Comparison of ENCODE assay signal across 8 cellular contexts in genomic region chr16:74666010-74666421, GRCh38. TPM values are rescaled to one million over a fixed set of nuclear protein-coding genes. Genes with fewer than 3 reads are reported as not detected.
A peak's percentile ranks its signal among the peaks of the same experiment; 100 is the strongest.
DNase-seq lines count a peak whose midpoint lies in the region; ATAC-seq and TF ChIP-seq lines count a peak whose summit lies in the region.

No MANE protein-coding gene starts in this region.

- H3K4me3 Mint-ChIP-seq in mesothelial cell of epicardium = peak overlapping the region; percentile 94

- H3K9me3 ChIP-seq in right atrium auricular region (no peaks in the 10 kb centered on the region), mammary epithelial cell (replicated peaks; ENCODE audit: insufficient read depth, low read length) (no peaks in the 10 kb centered on the region), aorta (ENCODE audit: control insufficient read depth, low read length) (no peaks in the 10 kb centered on the region)

- no peak for TF ChIP-seq CTCF in right atrium auricular region (IDR thresholded peaks at IDR 0.05)
- no peak for TF ChIP-seq CTCF in mammary epithelial cell (conservative IDR thresholded peaks at IDR 0.05 in 1 of 2, IDR thresholded peaks at IDR 0.05 in 1 of 2; ENCODE audit: extremely low read depth in 1 of 2, insufficient read depth in 1 of 2, low read depth in 1 of 2, low read length in 2 of 2)
- no peak for TF ChIP-seq CTCF in mesothelial cell of epicardium (IDR thresholded peaks at IDR 0.05; ENCODE audit: unreplicated experiment)

- H3K27me3 Mint-ChIP-seq in mesothelial cell of epicardium (ENCODE audit: low read depth) = peaks cover 1% of the 10 kb centered on the region

- CTCF ChIA-PET in mammary epithelial cell (lab: Charles Lee; ENCODE audit: low non-redundant PET) = no interaction called here

- H3K27ac Mint-ChIP-seq in mesothelial cell of epicardium = no peak overlapping the region

- H3K36me3 Mint-ChIP-seq in mesothelial cell of epicardium = peaks cover 15% of the 10 kb centered on the region

- H3K27me3 ChIP-seq in right atrium auricular region (no peaks in the 10 kb centered on the region), mammary epithelial cell (ENCODE audit: insufficient read depth, low read length) (no peaks in the 10 kb centered on the region), aorta (ENCODE audit: control insufficient read depth in 1 of 2, insufficient read depth in 2 of 2, low read length in 1 of 2) (no peaks in the 10 kb centered on the region)

- in situ Hi-C loops in mammary epithelial cell (cut with MboI; ENCODE audit: low sequenced_read_pairs in 2 of 2) (no loop called here), KBM-7 (cut with MboI; ENCODE audit: low pct_unique_long_range_greater_than_20kb, low sequenced_read_pairs) (no loop called here)

- H3K9ac ChIP-seq in mammary epithelial cell (ENCODE audit: insufficient read depth, low read length) = peak overlapping the region; percentile 90

- peak overlapping the region; percentile 84 for H2AFZ ChIP-seq in mammary epithelial cell (ENCODE audit: low read depth, low read length)

- dilution Hi-C loops in mammary epithelial cell (cut with HindIII; ENCODE audit: low sequenced_read_pairs) = no loop called here

- H3K9me3 Mint-ChIP-seq in mesothelial cell of epicardium = peaks cover 12% of the 10 kb centered on the region

- no peak for ATAC-seq in aorta (ENCODE audit: low FRiP score)
- ATAC-seq in GM19035 (IDR thresholded peaks at IDR 0.05; ENCODE audit: unreplicated experiment) = no peak

- peaks cover 55% of the 10 kb centered on the region for H3K79me2 ChIP-seq in mammary epithelial cell (ENCODE audit: insufficient read depth, low read length)

- H4K20me1 ChIP-seq in mammary epithelial cell (ENCODE audit: insufficient read depth, low read length) = peaks cover 2% of the 10 kb centered on the region

- DNase-seq in right atrium auricular region (ENCODE audit: low spot score) = no peak
- DNase-seq in cardiac septum (ENCODE audit: low spot score) = no peak
- DNase-seq in mammary epithelial cell = no peak
- no peak for DNase-seq in mesothelial cell of epicardium (ENCODE audit: low spot score in 2 of 2, unreplicated experiment in 2 of 2)
- DNase-seq in aorta = no peak
- DNase-seq in KBM-7 = no peak
- DNase-seq in GDM1 (lab: John Stamatoyannopoulos, UW) = no peak

- intact Hi-C loops in cardiac septum (cut with DNase I) = no loop called here
- intact Hi-C loops in mammary epithelial cell (cut with micrococcal nuclease) = loop anchor here (2.0 kb wide), 1 partner anchor 31 kb away; no protein-coding TSS in a partner anchor
- intact Hi-C loops in aorta (cut with DNase I) = no loop called here

- peak overlapping the region; percentile 19 to 74 for H3K27ac ChIP-seq in right atrium auricular region
- H3K27ac ChIP-seq in mammary epithelial cell (ENCODE audit: insufficient read depth, low read depth, low read length) = peak overlapping the region; percentile 93
- no peak overlapping the region for H3K27ac ChIP-seq in aorta (ENCODE audit: low read depth in 1 of 2, low read length in 2 of 2)

- H3K36me3 ChIP-seq in right atrium auricular region (peaks cover 15% of the 10 kb centered on the region), mammary epithelial cell (ENCODE audit: insufficient read depth, low read length) (peaks cover 12% of the 10 kb centered on the region), aorta (ENCODE audit: control insufficient read depth in 1 of 2, insufficient read depth in 2 of 2, low read length in 1 of 2) (peaks cover 0 to 2% of the 10 kb centered on the region in 2 donors)

- H3K4me1 ChIP-seq in right atrium auricular region = peaks cover 0 to 12% of the 10 kb centered on the region in 2 donors
- peaks cover 12% of the 10 kb centered on the region for H3K4me1 ChIP-seq in mammary epithelial cell (ENCODE audit: insufficient read depth, low read length)
- H3K4me1 ChIP-seq in aorta (ENCODE audit: control insufficient read depth in 1 of 2, insufficient read depth in 2 of 2, low read length in 2 of 2) = no peaks in the 10 kb centered on the region

- H3K4me3 ChIP-seq in right atrium auricular region = peak overlapping the region; percentile 68 to 95
- peak overlapping the region; percentile 84 to 96 (median 95) for H3K4me3 ChIP-seq in mammary epithelial cell (replicated peaks in 1 of 3; ENCODE audit: insufficient read depth in 1 of 3, low read depth in 2 of 3, low read length in 3 of 3)
- peak overlapping the region; percentile 72 to 93 for H3K4me3 ChIP-seq in aorta (ENCODE audit: low read length in 2 of 2)

- peak overlapping the region; percentile 85 for H3K4me2 ChIP-seq in mammary epithelial cell (ENCODE audit: insufficient read depth, low read depth, low read length)

- 0% methylated on average over 3 of the region's 8 CpGs for WGBS in mammary epithelial cell (ENCODE audit: low coverage, missing lambda C conversion rate)
- WGBS in aorta, 2 donors = 5 to 12% methylated on average over 8 of the region's 8 CpGs

- H3K4me1 Mint-ChIP-seq in mesothelial cell of epicardium = peaks cover 15% of the 10 kb centered on the region

- BruUV-seq in mammary epithelial cell (replicated peaks; lab: Mats Ljungman, UMichigan) = no TSS peak

RNA-seq across cellular contexts. Expression of gene RFWD3, which starts 0.7 kb away (rescaled TPM):
- total RNA-seq in right atrium auricular region (1 to 10 TPM; 2.9 to 9.7 TPM), cardiac septum (5.8 TPM), mammary epithelial cell (10 to 100 TPM; 33.2 to 59.3 TPM), mesothelial cell of epicardium (32.7 to 36.8 TPM (median 35.3 TPM) in 3 replicates), aorta (10 to 100 TPM; 16.4 to 17.1 TPM)
- polyA plus RNA-seq in mammary epithelial cell (39.5 TPM), aorta (1 to 10 TPM; 2.8 to 3.3 TPM)
- polyA minus RNA-seq in mammary epithelial cell = 234 TPM

RNA-seq across cellular contexts. Expression of gene MLKL, which starts 34.6 kb away (rescaled TPM):
- 1 to 10 TPM; 4.3 to 6.2 TPM for total RNA-seq in right atrium auricular region
- 4.9 TPM for total RNA-seq in cardiac septum
- 10 to 100 TPM in 1 of 2 donors, 1 to 10 TPM in 1; 3.3 to 16.6 TPM for total RNA-seq in mammary epithelial cell
- 11.7 TPM for polyA plus RNA-seq in mammary epithelial cell
- 16.9 TPM for polyA minus RNA-seq in mammary epithelial cell
- total RNA-seq in mesothelial cell of epicardium = not detected in 3 replicates
- 10 to 100 TPM; 23.7 to 31.3 TPM for total RNA-seq in aorta
- polyA plus RNA-seq in aorta = 10 to 100 TPM; 10.9 to 20.3 TPM

RNA-seq across cellular contexts. Expression of gene GLG1, which starts 59.1 kb away (rescaled TPM):
- 100 to 1,000 TPM; 102 to 123 TPM for total RNA-seq in right atrium auricular region
- 110 TPM for total RNA-seq in cardiac septum
- 100 to 1,000 TPM; 108 to 150 TPM for total RNA-seq in mammary epithelial cell
- 84.6 TPM for polyA plus RNA-seq in mammary epithelial cell
- 169 TPM for polyA minus RNA-seq in mammary epithelial cell
- 186 to 193 TPM (median 190 TPM) in 3 replicates for total RNA-seq in mesothelial cell of epicardium
- total RNA-seq in aorta = 100 to 1,000 TPM; 150 to 173 TPM
- 10 to 100 TPM; 26.2 to 78.3 TPM for polyA plus RNA-seq in aorta

Comparison
In these comparisons a context has a peak if more than half of its experiments do, and no peak if none do; other contexts are left out.
1. H3K27ac ChIP-seq: peak in right atrium auricular region (2 of 2) and mammary epithelial cell (single experiment); none in aorta (0 of 2).
2. Peak in every context shown above with its lines, with median percentiles within 50 percentile points of each other: H3K4me3 ChIP-seq.